Comparison of ENCODE assay signal across 12 cellular contexts in the genomic region with DNA sequence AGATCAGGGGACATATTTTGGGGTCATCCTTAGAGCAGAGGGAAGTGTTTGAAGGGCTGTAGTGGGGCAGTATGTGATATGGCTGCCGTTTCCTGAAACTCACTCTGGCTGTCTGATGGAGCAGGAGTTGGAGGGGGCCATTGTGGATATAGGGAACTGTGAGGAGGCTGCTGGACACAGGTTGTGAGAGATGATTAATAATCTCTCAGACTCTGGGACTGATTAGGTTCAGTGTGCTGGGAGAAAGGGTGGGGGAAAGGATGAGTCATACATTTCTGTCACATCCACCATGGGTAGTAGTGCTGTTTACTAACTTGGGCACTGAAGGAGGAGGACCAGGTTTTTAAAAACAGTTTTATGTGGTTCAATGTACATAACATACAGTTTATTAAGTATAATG. TPM values are rescaled to one million over a fixed set of nuclear protein-coding genes. Genes with fewer than 3 reads are reported as not detected.
DNase-seq lines count a peak whose midpoint lies in the region; ATAC-seq and TF ChIP-seq lines count a peak whose summit lies in the region.
"Had no signal": no experiment of that assay in that cellular context is flagged by ENCODE, and none has a peak within 500 bp of the region (broad histone marks: within the 10 kb centered on the region; RNA-seq: fewer than 3 reads in every experiment).

No MANE protein-coding gene starts in this region.

- CTCF ChIA-PET in SK-N-SH (lab: Yijun Ruan, JAX): no interaction called here

- DNase-seq in 8988T (peak; percentile 31), Daoy (ENCODE audit: low read depth) (peak; percentile 51), SK-N-SH (peak; percentile 40), fibroblast of gingiva (ENCODE audit: low read depth) (peak; percentile 48), Kasumi-1 (lab: John Stamatoyannopoulos, UW) (no peak), RPMI8226 (no peak)
- DNase-seq: activated naive CD4-positive, alpha-beta T cell treated with Interleukin-2 at 50 U/mL for 16 hours; DMS153; head of caudate nucleus; NCI-H1436 treated with DMSO at 0.1 percent for 48 hours had no signal

- H3K4me2 ChIP-seq in SK-N-SH: no peak overlapping the region

- peaks cover 22% of the 10 kb centered on the region; the same call in 1 of the 2 replicates for H3K79me2 ChIP-seq in SK-N-SH (ENCODE audit: insufficient read depth)

- 0% methylated on average over 1 of the region's 1 CpG for WGBS in SK-N-SH (ENCODE audit: low lambda C conversion rate)

- H3K4me1 ChIP-seq in SK-N-SH (ENCODE audit: control insufficient read depth in 1 of 2, insufficient read depth in 2 of 2, low read depth in 1 of 2, low read length in 1 of 2): peaks cover 29% of the 10 kb centered on the region in 2 experiments; a peak in 3 of 4 replicates

- no peaks in the 10 kb centered on the region for H3K27me3 ChIP-seq in SK-N-SH (ENCODE audit: insufficient read depth)

- no peak for TF ChIP-seq RAD21 in SK-N-SH (IDR thresholded peaks at IDR 0.05; ENCODE audit: low read length)

- no peaks in the 10 kb centered on the region for H3K36me3 ChIP-seq in SK-N-SH (replicated peaks in 1 of 2; ENCODE audit: control insufficient read depth in 1 of 2, insufficient read depth in 2 of 2, low read length in 1 of 2)

- POLR2A ChIA-PET in SK-N-SH (lab: Yijun Ruan, JAX): no interaction called here

- no peak for TF ChIP-seq EP300 in SK-N-SH (IDR thresholded peaks at IDR 0.05; ENCODE audit: borderline replicate concordance in 1 of 2, low read depth in 1 of 2, low read length in 1 of 2)

- TF ChIP-seq CTCF in SK-N-SH (IDR thresholded peaks at IDR 0.05): no peak

- no peak overlapping the region for H3K4me3 ChIP-seq in SK-N-SH (ENCODE audit: low read depth in 2 of 2, low read length in 1 of 2)

- no peaks in the 10 kb centered on the region for H3K9me3 ChIP-seq in SK-N-SH

- H2AFZ ChIP-seq in SK-N-SH (ENCODE audit: low read depth): no peak overlapping the region

- H3F3A ChIP-seq in SK-N-SH (replicated peaks; ENCODE audit: insufficient read depth): peaks cover 10% of the 10 kb centered on the region

- H3K9me2 ChIP-seq in SK-N-SH: no peaks in the 10 kb centered on the region

- ATAC-seq in HG03045 (IDR thresholded peaks at IDR 0.05; ENCODE audit: unreplicated experiment): no peak
- no peak for ATAC-seq in HG02852 (IDR thresholded peaks at IDR 0.05; ENCODE audit: unreplicated experiment)

- H3K9ac ChIP-seq in SK-N-SH: no peak overlapping the region

- no peaks in the 10 kb centered on the region for H4K20me1 ChIP-seq in SK-N-SH (ENCODE audit: insufficient read depth)

- no peak overlapping the region; a peak in 1 of 4 replicates for H3K27ac ChIP-seq in SK-N-SH (ENCODE audit: low read depth in 2 of 2, low read length in 1 of 2)

TF ChIP-seq in SK-N-SH, 30 proteins besides CTCF, POLR2A, EP300 and RAD21:
- TF ChIP-seq JUND (IDR thresholded peaks at IDR 0.05) (peak; percentile 81), RFX5 (IDR thresholded peaks at IDR 0.05; ENCODE audit: low read length) (no peak), CHD2 (IDR thresholded peaks at IDR 0.05; ENCODE audit: low read length, partially characterized antibody) (no peak), GABPA (IDR thresholded peaks at IDR 0.05; ENCODE audit: low read depth) (no peak), TCF12 (IDR thresholded peaks at IDR 0.05) (peak; percentile 65), MXI1 (IDR thresholded peaks at IDR 0.05; ENCODE audit: low read depth, low read length) (no peak), FOSL2 (IDR thresholded peaks at IDR 0.05; ENCODE audit: borderline replicate concordance, low read depth) (peak; percentile 77), GATA2 (CRISPR knock-in tag; IDR thresholded peaks at IDR 0.05) (no peak)
- TF ChIP-seq, protein P1, sequence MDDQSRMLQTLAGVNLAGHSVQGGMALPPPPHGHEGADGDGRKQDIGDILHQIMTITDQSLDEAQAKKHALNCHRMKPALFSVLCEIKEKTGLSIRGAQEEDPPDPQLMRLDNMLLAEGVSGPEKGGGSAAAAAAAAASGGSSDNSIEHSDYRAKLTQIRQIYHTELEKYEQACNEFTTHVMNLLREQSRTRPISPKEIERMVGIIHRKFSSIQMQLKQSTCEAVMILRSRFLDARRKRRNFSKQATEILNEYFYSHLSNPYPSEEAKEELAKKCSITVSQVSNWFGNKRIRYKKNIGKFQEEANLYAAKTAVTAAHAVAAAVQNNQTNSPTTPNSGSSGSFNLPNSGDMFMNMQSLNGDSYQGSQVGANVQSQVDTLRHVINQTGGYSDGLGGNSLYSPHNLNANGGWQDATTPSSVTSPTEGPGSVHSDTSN (IDR thresholded peaks at IDR 0.05): peak; percentile 84

RNA-seq across cellular contexts. Expression of a gene that starts 4.8 kb away (rescaled TPM):
- 6.8 and 8.2 TPM in 2 replicates for total RNA-seq in Daoy (2014; rRNA removed; shearing (Covaris generic))
- 2.4 and 2.8 TPM in 2 replicates for polyA plus RNA-seq in SK-N-SH (2012; rRNA removed)
- polyA plus RNA-seq in SK-N-SH (2012; cell fraction: cytosol; rRNA removed): 3.6 and 3.9 TPM in 2 replicates
- 1.0 and 2.0 TPM in 2 replicates for polyA plus RNA-seq in SK-N-SH (2012; cell fraction: nucleus; rRNA removed)

RNA-seq across cellular contexts. Expression of a gene that starts 42.9 kb away (rescaled TPM):
- 100.0 and 105 TPM in 2 replicates for total RNA-seq in Daoy (2014; rRNA removed; shearing (Covaris generic))
- 30.4 and 32.8 TPM in 2 replicates for polyA plus RNA-seq in SK-N-SH (2012; rRNA removed)
- polyA plus RNA-seq in SK-N-SH (2012; cell fraction: cytosol; rRNA removed): 36.7 and 50.8 TPM in 2 replicates
- polyA plus RNA-seq in SK-N-SH (2012; cell fraction: nucleus; rRNA removed): 35.3 and 53.9 TPM in 2 replicates

Comparison
In these comparisons a context has a peak if more than half of its experiments do, and no peak if none do; other contexts are left out.
1. DNase-seq: peak in 8988T (single experiment), Daoy (single experiment), SK-N-SH (single experiment) and fibroblast of gingiva (single experiment); none in Kasumi-1 (0 of 2) and RPMI8226 (single experiment).